In the genomic region with DNA sequence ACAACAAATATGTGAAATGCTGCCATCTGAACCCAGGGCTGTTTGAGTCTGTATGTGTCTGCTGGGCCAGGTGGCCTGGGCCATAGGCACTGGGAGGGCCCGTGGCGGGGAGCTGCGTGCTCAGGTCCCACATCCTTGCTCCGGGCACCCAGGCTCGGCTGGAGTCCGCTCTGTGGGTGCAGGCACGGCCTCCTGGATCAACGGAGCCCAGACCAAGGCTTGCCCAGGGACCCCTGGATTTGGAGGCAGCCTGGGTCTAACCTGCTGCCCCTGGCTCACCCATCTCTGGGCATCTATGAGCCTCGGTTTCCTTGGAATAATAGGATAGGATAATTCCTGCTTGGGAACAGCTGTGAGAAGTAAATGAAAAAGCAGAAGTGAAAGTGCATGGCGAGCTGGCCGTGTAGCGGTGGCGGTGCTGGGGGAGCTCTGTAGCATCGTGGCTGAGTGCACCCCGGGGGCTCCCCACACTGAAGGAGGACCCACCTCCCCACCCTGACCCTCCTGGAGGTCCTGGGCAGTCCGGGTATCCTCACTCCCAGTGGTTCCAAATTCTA, we compare ENCODE assay signal across 16 cellular contexts. TPM values are rescaled to one million over a fixed set of nuclear protein-coding genes. Genes with fewer than 3 reads are reported as not detected.
DNase-seq lines count a peak whose midpoint lies in the region; ATAC-seq and TF ChIP-seq lines count a peak whose summit lies in the region.
"Had no signal": no experiment of that assay in that cellular context is flagged by ENCODE, and none has a peak within 500 bp of the region (broad histone marks: within the 10 kb centered on the region; RNA-seq: fewer than 3 reads in every experiment).

No MANE protein-coding gene starts in this region.

- H3K27me3 ChIP-seq in mammary epithelial cell (ENCODE audit: insufficient read depth, low read length) (no peaks in the 10 kb centered on the region), Panc1 (ENCODE audit: control insufficient read depth, insufficient read depth, low read length) (no peaks in the 10 kb centered on the region), upper lobe of right lung (peaks cover 13% of the 10 kb centered on the region), prostate gland (replicated peaks; ENCODE audit: insufficient read depth) (no peaks in the 10 kb centered on the region)
- H3K27me3 ChIP-seq: body of pancreas had no signal

- TF ChIP-seq POLR2A in prostate gland (IDR thresholded peaks at IDR 0.05): no peak

- in situ Hi-C loops in mammary epithelial cell (cut with MboI; ENCODE audit: low sequenced_read_pairs in 2 of 2): no loop called here
- in situ Hi-C loops in Panc1 (cut with HindIII; ENCODE audit: low pct_unique_long_range_greater_than_20kb, low sequenced_read_pairs): no loop called here

- H3K36me3 ChIP-seq in mammary epithelial cell (ENCODE audit: insufficient read depth, low read length): no peaks in the 10 kb centered on the region
- H3K36me3 ChIP-seq in Panc1 (ENCODE audit: control insufficient read depth, insufficient read depth, low read length): no peaks in the 10 kb centered on the region
- no peaks in the 10 kb centered on the region for H3K36me3 ChIP-seq in upper lobe of right lung
- no peaks in the 10 kb centered on the region for H3K36me3 ChIP-seq in prostate gland
- H3K36me3 ChIP-seq: left lung had no signal

- H3K4me1 ChIP-seq in mammary epithelial cell (ENCODE audit: insufficient read depth, low read length) (peaks cover 33% of the 10 kb centered on the region), Panc1 (ENCODE audit: control insufficient read depth, insufficient read depth, low read length) (peaks cover 23% of the 10 kb centered on the region), upper lobe of right lung (no peaks in the 10 kb centered on the region), prostate gland (replicated peaks) (no peaks in the 10 kb centered on the region)
- H3K4me1 ChIP-seq: body of pancreas had no signal

- H3K27me3 Mint-ChIP-seq in MCF 10A (ENCODE audit: insufficient read depth, unreplicated experiment): no peaks in the 10 kb centered on the region
- H3K27me3 Mint-ChIP-seq: activated CD8-positive, alpha-beta memory T cell treated with anti-CD3 and anti-CD28 coated beads, Interleukin-2, amount 10 ng/mL, durations not matched to agents 7 days and 5 days had no signal

- no peak overlapping the region for H3K4me3 Mint-ChIP-seq in MCF 10A (ENCODE audit: unreplicated experiment)
- H3K4me3 Mint-ChIP-seq: activated CD8-positive, alpha-beta memory T cell treated with anti-CD3 and anti-CD28 coated beads, Interleukin-2, amount 10 ng/mL, durations not matched to agents 7 days and 5 days; T-helper 2 cell treated with Interferon-gamma antibody and Interleukin-4, amounts not matched to agents 5 μg/mL and 100 μg/mL, for 36 hours had no signal

- intact Hi-C loops in MCF 10A (cut with micrococcal nuclease): no loop called here
- intact Hi-C loops in mammary epithelial cell (cut with micrococcal nuclease): no loop called here
- intact Hi-C loops in Panc1 (cut with micrococcal nuclease; ENCODE audit: unreplicated experiment): no loop called here
- intact Hi-C loops in upper lobe of right lung (cut with DNase I): no loop called here
- intact Hi-C loops in prostate gland (cut with DNase I): no loop called here

- peak overlapping the region; percentile 31 for H3K27ac Mint-ChIP-seq in MCF 10A (ENCODE audit: low read depth, unreplicated experiment)
- H3K27ac Mint-ChIP-seq: activated CD8-positive, alpha-beta memory T cell treated with anti-CD3 and anti-CD28 coated beads, Interleukin-2, amount 10 ng/mL, durations not matched to agents 7 days and 5 days; T-helper 2 cell treated with Interferon-gamma antibody and Interleukin-4, amounts not matched to agents 5 μg/mL and 100 μg/mL, for 36 hours had no signal

- H3K4me1 Mint-ChIP-seq in MCF 10A (ENCODE audit: insufficient read depth, unreplicated experiment): peaks cover 25% of the 10 kb centered on the region

- H4K20me1 ChIP-seq in mammary epithelial cell (ENCODE audit: insufficient read depth, low read length): no peaks in the 10 kb centered on the region

- H3K79me2 ChIP-seq in mammary epithelial cell (ENCODE audit: insufficient read depth, low read length): no peaks in the 10 kb centered on the region

- WGBS in mammary epithelial cell (ENCODE audit: low coverage, missing lambda C conversion rate): 82% methylated on average over 5 of the region's 16 CpGs
- WGBS in prostate gland: 82% methylated on average over 16 of the region's 16 CpGs

- CTCF ChIA-PET in MCF 10A (lab: Yijun Ruan, JAX) (interaction anchor here (0.6 to 1.1 kb wide), 5 partner anchors 8 to 832 kb away, joined by 3 to 5 read pairs (median 3); no protein-coding TSS in a partner anchor), mammary epithelial cell (lab: Charles Lee; ENCODE audit: low non-redundant PET) (no interaction called here), Panc1 (lab: Charles Lee) (no interaction called here)

- H3K36me3 Mint-ChIP-seq in MCF 10A (ENCODE audit: insufficient read depth, unreplicated experiment): no peaks in the 10 kb centered on the region
- H3K36me3 Mint-ChIP-seq: activated CD8-positive, alpha-beta memory T cell treated with anti-CD3 and anti-CD28 coated beads, Interleukin-2, amount 10 ng/mL, durations not matched to agents 7 days and 5 days had no signal

- no peak overlapping the region for H3K27ac ChIP-seq in mammary epithelial cell (ENCODE audit: insufficient read depth, low read depth, low read length)
- H3K27ac ChIP-seq in Panc1 (ENCODE audit: low read length): peak overlapping the region; percentile 59; the same call in 1 of the 2 replicates
- no peak overlapping the region for H3K27ac ChIP-seq in upper lobe of right lung
- H3K27ac ChIP-seq in prostate gland: no peak overlapping the region
- H3K27ac ChIP-seq: body of pancreas, left lung had no signal

- no peak overlapping the region for H3K4me2 ChIP-seq in mammary epithelial cell (ENCODE audit: insufficient read depth, low read depth, low read length)

- no TSS peak for BruUV-seq in MCF 10A (replicated peaks; lab: Mats Ljungman, UMichigan)
- no TSS peak for BruUV-seq in mammary epithelial cell (replicated peaks; lab: Mats Ljungman, UMichigan)
- no TSS peak for BruUV-seq in Panc1 (replicated peaks; lab: Mats Ljungman, UMichigan)

- no peak for TF ChIP-seq CTCF in MCF 10A (IDR thresholded peaks at IDR 0.05; ENCODE audit: unreplicated experiment)
- TF ChIP-seq CTCF in mammary epithelial cell (conservative IDR thresholded peaks at IDR 0.05 in 1 of 2, IDR thresholded peaks at IDR 0.05 in 1 of 2; ENCODE audit: extremely low read depth in 1 of 2, insufficient read depth in 1 of 2, low read depth in 1 of 2, low read length in 2 of 2): no peak
- TF ChIP-seq CTCF in Panc1 (IDR thresholded peaks at IDR 0.05): no peak
- TF ChIP-seq CTCF in epithelial cell of proximal tubule (conservative IDR thresholded peaks at IDR 0.05; ENCODE audit: low read depth, low read length): no peak
- TF ChIP-seq CTCF in upper lobe of right lung (IDR thresholded peaks at IDR 0.05): no peak
- no peak for TF ChIP-seq CTCF in prostate gland (IDR thresholded peaks at IDR 0.05)

- H3K4me3 ChIP-seq in mammary epithelial cell (replicated peaks in 1 of 3; ENCODE audit: insufficient read depth in 1 of 3, low read depth in 2 of 3, low read length in 3 of 3) (no peak overlapping the region), Panc1 (ENCODE audit: low read depth in 2 of 2, low read length in 2 of 2) (peak overlapping the region; percentile 20 to 43; a peak in 2 of 4 replicates), epithelial cell of proximal tubule (ENCODE audit: low read depth, low read length) (peak overlapping the region; percentile 48), upper lobe of right lung (no peak overlapping the region), prostate gland (no peak overlapping the region)
- H3K4me3 ChIP-seq: body of pancreas, left lung had no signal

- POLR2A ChIA-PET in MCF 10A (lab: Yijun Ruan, JAX): interaction anchor here (1.2 to 3.0 kb wide), 3 partner anchors 13 to 134 kb away, joined by 3 to 14 read pairs (median 3); partner anchors contain the start of genes CLTB, FAF2 and RNF44
- POLR2A ChIA-PET in Panc1 (lab: Charles Lee): no interaction called here

- no peak overlapping the region for H2AFZ ChIP-seq in mammary epithelial cell (ENCODE audit: low read depth, low read length)

- no peak for DNase-seq in MCF 10A (ENCODE audit: unreplicated experiment)
- DNase-seq in mammary epithelial cell: no peak
- DNase-seq in Panc1 (ENCODE audit: low read depth, low spot score): no peak
- DNase-seq in epithelial cell of proximal tubule (ENCODE audit: low read depth): no peak
- DNase-seq in upper lobe of right lung: no peak
- DNase-seq in T1000 (lab: John Stamatoyannopoulos, UW): no peak
- no peak for DNase-seq in prostate gland (ENCODE audit: low spot score)
- DNase-seq: activated CD8-positive, alpha-beta memory T cell treated with anti-CD3 and anti-CD28 coated beads, Interleukin-2, amount 10 ng/mL, durations not matched to agents 7 days and 5 days; body of pancreas; NCI-H187 treated with DMSO at 0.1 percent for 48 hours; stimulated activated CD4-positive, alpha-beta T cell treated with anti-CD3 and anti-CD28 coated beads, Interleukin-15, amount 100 ng/mL, for 24 hours had no signal

- peak; percentile 35 for ATAC-seq in Panc1
- ATAC-seq in upper lobe of right lung: peak; percentile 20
- no peak for ATAC-seq in GM21717 (IDR thresholded peaks at IDR 0.05; ENCODE audit: unreplicated experiment)
- ATAC-seq: activated CD8-positive, alpha-beta memory T cell treated with anti-CD3 and anti-CD28 coated beads, Interleukin-2, amount 10 ng/mL, durations not matched to agents 7 days and 5 days; body of pancreas; left lung had no signal

- H3K9me3 Mint-ChIP-seq in MCF 10A (ENCODE audit: unreplicated experiment): no peaks in the 10 kb centered on the region
- H3K9me3 Mint-ChIP-seq: T-helper 2 cell treated with Interferon-gamma antibody and Interleukin-4, amounts not matched to agents 5 μg/mL and 100 μg/mL, for 36 hours had no signal

- H3K9me3 ChIP-seq in mammary epithelial cell (replicated peaks; ENCODE audit: insufficient read depth, low read length): no peaks in the 10 kb centered on the region
- H3K9me3 ChIP-seq in Panc1 (ENCODE audit: control insufficient read depth, insufficient read depth, low read depth, low read length): no peaks in the 10 kb centered on the region
- no peaks in the 10 kb centered on the region for H3K9me3 ChIP-seq in upper lobe of right lung
- no peaks in the 10 kb centered on the region for H3K9me3 ChIP-seq in prostate gland
- H3K9me3 ChIP-seq: body of pancreas, left lung had no signal

- dilution Hi-C loops in mammary epithelial cell (cut with HindIII; ENCODE audit: low sequenced_read_pairs): no loop called here

- H3K9ac ChIP-seq in mammary epithelial cell (ENCODE audit: insufficient read depth, low read length): no peak overlapping the region

RNA-seq across cellular contexts. Expression of gene CDHR2, which starts 1.2 kb away (rescaled TPM):
- total RNA-seq in MCF 10A (2022) (0.09 and 0.39 TPM in 2 replicates), mammary epithelial cell (under 1 TPM; under 0.01 to 0.21 TPM), Panc1 (2021; ENCODE audit: unreplicated experiment) (0.72 TPM), epithelial cell of proximal tubule (not detected in 2 replicates), upper lobe of right lung (0.35 TPM), prostate gland (1 to 10 TPM in 1 of 2 donors, not detected in 1; 1.1 TPM)
- polyA plus RNA-seq in mammary epithelial cell: 0.01 TPM
- polyA minus RNA-seq in mammary epithelial cell: not detected
- 1.8 TPM for polyA plus RNA-seq in Panc1 (2012; ENCODE audit: insufficient read length)
- total RNA-seq: HT1080, omental fat pad had no signal

RNA-seq across cellular contexts. Expression of gene RNF44, which starts 13.2 kb away (rescaled TPM):
- 45.8 and 60.1 TPM in 2 replicates for total RNA-seq in MCF 10A (2022)
- 10 to 100 TPM in 1 of 2 donors, 1 to 10 TPM in 1; 5.5 to 29.1 TPM for total RNA-seq in mammary epithelial cell
- polyA plus RNA-seq in mammary epithelial cell: 7.9 TPM
- polyA minus RNA-seq in mammary epithelial cell: 10.3 TPM
- total RNA-seq in Panc1 (2021; ENCODE audit: unreplicated experiment): 113 TPM
- 100 TPM for polyA plus RNA-seq in Panc1 (2012; ENCODE audit: insufficient read length)
- total RNA-seq in epithelial cell of proximal tubule: 10.9 and 17.1 TPM in 2 replicates
- total RNA-seq in upper lobe of right lung: 48.0 TPM
- total RNA-seq in prostate gland: 10 to 100 TPM; 26.4 to 43.3 TPM

RNA-seq across cellular contexts. Expression of gene GPRIN1, which starts 59.6 kb away (rescaled TPM):
- total RNA-seq in MCF 10A (2022) (3.0 and 3.7 TPM in 2 replicates), mammary epithelial cell (1 to 10 TPM; 4.7 to 8.7 TPM), Panc1 (2021; ENCODE audit: unreplicated experiment) (18.9 TPM), epithelial cell of proximal tubule (34.0 and 40.2 TPM in 2 replicates), upper lobe of right lung (1.4 TPM), prostate gland (1 to 10 TPM in 1 of 2 donors, under 1 TPM in 1; 0.14 to 6.6 TPM)
- polyA plus RNA-seq in mammary epithelial cell: 3.7 TPM
- 7.2 TPM for polyA minus RNA-seq in mammary epithelial cell
- polyA plus RNA-seq in Panc1 (2012; ENCODE audit: insufficient read length): 12.7 TPM

Comparison
In these comparisons a context has a peak if more than half of its experiments do, and no peak if none do; other contexts are left out.
1. H3K4me3 ChIP-seq: peak in Panc1 (2 of 2) and epithelial cell of proximal tubule (single experiment); none in mammary epithelial cell (0 of 3), upper lobe of right lung (single experiment) and prostate gland (0 of 2).